23 cellular contexts compared by ENCODE assay signal in the genomic region with DNA sequence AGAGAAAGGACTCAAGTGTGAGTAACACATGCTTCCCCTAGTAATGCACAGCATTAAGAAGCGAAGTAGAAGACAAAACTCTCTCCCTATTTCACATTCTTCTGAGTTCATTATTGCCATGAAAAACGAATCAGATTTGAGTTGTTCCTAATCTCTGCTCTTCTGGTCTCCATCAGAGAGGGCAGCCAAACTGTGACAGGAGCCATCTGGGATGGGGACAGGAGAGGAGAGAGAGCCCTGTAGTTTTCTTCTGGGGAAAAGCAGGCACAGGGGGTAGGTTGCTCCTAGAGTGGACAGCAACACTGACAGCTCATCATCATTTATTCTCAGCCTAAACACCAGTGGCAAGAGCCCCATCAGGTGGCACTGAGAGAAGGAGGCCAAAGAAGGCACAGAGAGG. TPM values are rescaled to one million over a fixed set of nuclear protein-coding genes. Genes with fewer than 3 reads are reported as not detected.
A peak's percentile ranks its signal among the peaks of the same experiment; 100 is the strongest.
DNase-seq lines count a peak whose midpoint lies in the region; ATAC-seq and TF ChIP-seq lines count a peak whose summit lies in the region.
"Had no signal": no experiment of that assay in that cellular context is flagged by ENCODE, and none has a peak within 500 bp of the region (broad histone marks: within the 10 kb centered on the region; RNA-seq: fewer than 3 reads in every experiment).

No MANE protein-coding gene starts in this region.

- intact Hi-C loops in heart right ventricle (cut with DNase I): no loop called here
- intact Hi-C loops in activated CD4-positive, alpha-beta memory T cell treated with anti-CD3 and anti-CD28 coated beads for 36 hours (cut with micrococcal nuclease): no loop called here

- no peak overlapping the region for H3K4me2 ChIP-seq in neural progenitor cell
- H3K4me2 ChIP-seq: KMS-11 had no signal

- H4K20me1 ChIP-seq in neural progenitor cell (ENCODE audit: low read depth): no peaks in the 10 kb centered on the region

- no peak for DNase-seq in heart right ventricle
- DNase-seq in neural progenitor cell (ENCODE audit: low spot score): no peak
- no peak for DNase-seq in activated CD4-positive, alpha-beta memory T cell treated with anti-CD3 and anti-CD28 coated beads for 36 hours
- DNase-seq in foreskin keratinocyte: no peak
- DNase-seq in activated effector memory CD4-positive, alpha-beta T cell treated with anti-CD3 and anti-CD28 coated beads, Interleukin-2, amount 50 U/mL, for 16 hours: no peak
- DNase-seq in epidermal melanocyte (ENCODE audit: insufficient read length, low spot score): no peak
- DNase-seq: activated CD4-positive, CD25-positive, alpha-beta regulatory T cell; activated CD8-positive, alpha-beta T cell treated with anti-CD3 and anti-CD28 coated beads for 36 hours; activated naive CD4-positive, alpha-beta T cell treated with anti-CD3 and anti-CD28 coated beads, Interleukin-2, amount 50 U/mL, for 16 hours; anterior cingulate cortex; DMS79 treated with DMSO at 0.1 percent for 48 hours; effector memory CD4-positive, alpha-beta T cell; glutamatergic neuron; MV-4-11; NCI-H1694 treated with DMSO at 0.1 percent for 48 hours; NCI-H774; T-helper 2 cell had no signal

- no peaks in the 10 kb centered on the region for H3K36me3 ChIP-seq in heart right ventricle
- H3K36me3 ChIP-seq in neural progenitor cell: no peaks in the 10 kb centered on the region
- H3K36me3 ChIP-seq: HAP-1, SJSA1 had no signal

- H3F3A ChIP-seq in neural progenitor cell (ENCODE audit: low read depth): no peaks in the 10 kb centered on the region

- no peaks in the 10 kb centered on the region for H3K27me3 Mint-ChIP-seq in neural progenitor cell (ENCODE audit: insufficient read depth, low read depth)
- H3K27me3 Mint-ChIP-seq in activated CD4-positive, alpha-beta memory T cell treated with anti-CD3 and anti-CD28 coated beads for 36 hours: no peaks in the 10 kb centered on the region
- H3K27me3 Mint-ChIP-seq: activated CD8-positive, alpha-beta T cell treated with anti-CD3 and anti-CD28 coated beads for 36 hours had no signal

- no peak overlapping the region for H3K4me3 Mint-ChIP-seq in neural progenitor cell
- H3K4me3 Mint-ChIP-seq in activated CD4-positive, alpha-beta memory T cell treated with anti-CD3 and anti-CD28 coated beads for 36 hours: no peak overlapping the region
- H3K4me3 Mint-ChIP-seq: activated CD8-positive, alpha-beta T cell treated with anti-CD3 and anti-CD28 coated beads for 36 hours; stimulated activated effector memory CD8-positive, alpha-beta T cell treated with anti-CD3 and anti-CD28 coated beads, Interleukin-12 subunit alpha, Interleukin-12 subunit beta, amount 100 ng/mL, for 72 hours had no signal

- no peak overlapping the region for H3K9ac ChIP-seq in neural progenitor cell
- H3K9ac ChIP-seq: KMS-11 had no signal

- POLR2A ChIA-PET in activated CD4-positive, alpha-beta memory T cell treated with anti-CD3 and anti-CD28 coated beads for 36 hours (lab: Charles Lee): no interaction called here

- H3K4me3 ChIP-seq in heart right ventricle: no peak overlapping the region
- H3K4me3 ChIP-seq in neural progenitor cell: no peak overlapping the region
- H3K4me3 ChIP-seq: HAP-1, SJSA1 had no signal

- no peaks in the 10 kb centered on the region for H3K79me2 ChIP-seq in neural progenitor cell (ENCODE audit: low read depth)

- CTCF ChIA-PET in activated CD4-positive, alpha-beta memory T cell treated with anti-CD3 and anti-CD28 coated beads for 36 hours (lab: Charles Lee): no interaction called here

- no peaks in the 10 kb centered on the region for H3K4me1 Mint-ChIP-seq in neural progenitor cell
- no peaks in the 10 kb centered on the region for H3K4me1 Mint-ChIP-seq in activated CD4-positive, alpha-beta memory T cell treated with anti-CD3 and anti-CD28 coated beads for 36 hours (ENCODE audit: low read depth)
- H3K4me1 Mint-ChIP-seq: stimulated activated effector memory CD8-positive, alpha-beta T cell treated with anti-CD3 and anti-CD28 coated beads, Interleukin-12 subunit alpha, Interleukin-12 subunit beta, amount 100 ng/mL, for 72 hours had no signal

- H3K36me3 Mint-ChIP-seq in neural progenitor cell: no peaks in the 10 kb centered on the region
- no peaks in the 10 kb centered on the region for H3K36me3 Mint-ChIP-seq in activated CD4-positive, alpha-beta memory T cell treated with anti-CD3 and anti-CD28 coated beads for 36 hours
- H3K36me3 Mint-ChIP-seq: stimulated activated effector memory CD8-positive, alpha-beta T cell treated with anti-CD3 and anti-CD28 coated beads, Interleukin-12 subunit alpha, Interleukin-12 subunit beta, amount 100 ng/mL, for 72 hours had no signal

- H3K27ac ChIP-seq in heart right ventricle (peak overlapping the region in 8 of 10 donors; percentile 19 to 79 (median 62)), neural progenitor cell (no peak overlapping the region), foreskin keratinocyte (no peak overlapping the region)
- H3K27ac ChIP-seq: KMS-11, SJSA1 had no signal

- H3K27me3 ChIP-seq in heart right ventricle (no peaks in the 10 kb centered on the region), neural progenitor cell (no peaks in the 10 kb centered on the region), foreskin keratinocyte (no peaks in the 10 kb centered on the region)
- H3K27me3 ChIP-seq: SJSA1 had no signal

- no peak for TF ChIP-seq CTCF in heart right ventricle (IDR thresholded peaks at IDR 0.05)
- no peak for TF ChIP-seq CTCF in neural progenitor cell (IDR thresholded peaks at IDR 0.05)
- TF ChIP-seq CTCF in foreskin keratinocyte (conservative IDR thresholded peaks at IDR 0.05): no peak

- H3K9me3 ChIP-seq in heart right ventricle (no peaks in the 10 kb centered on the region), neural progenitor cell (ENCODE audit: low read depth) (no peaks in the 10 kb centered on the region)
- H3K9me3 ChIP-seq: HAP-1, SJSA1 had no signal

- no peak overlapping the region for H2AFZ ChIP-seq in neural progenitor cell (replicated peaks)

- H3K9me3 Mint-ChIP-seq in neural progenitor cell: no peaks in the 10 kb centered on the region
- H3K9me3 Mint-ChIP-seq in activated CD4-positive, alpha-beta memory T cell treated with anti-CD3 and anti-CD28 coated beads for 36 hours: no peaks in the 10 kb centered on the region
- H3K9me3 Mint-ChIP-seq: activated CD8-positive, alpha-beta T cell treated with anti-CD3 and anti-CD28 coated beads for 36 hours; stimulated activated effector memory CD8-positive, alpha-beta T cell treated with anti-CD3 and anti-CD28 coated beads, Interleukin-12 subunit alpha, Interleukin-12 subunit beta, amount 100 ng/mL, for 72 hours had no signal

- ATAC-seq in SK-N-SH treated with all-trans-retinoic acid at 6 μM for 48 hours (peak; percentile 50), heart right ventricle (peak; percentile 23 to 65 (median 40)), foreskin keratinocyte (no peak)
- ATAC-seq: activated CD8-positive, alpha-beta T cell treated with anti-CD3 and anti-CD28 coated beads for 36 hours; sciatic nerve; stimulated activated effector memory CD8-positive, alpha-beta T cell treated with anti-CD3 and anti-CD28 coated beads, Interleukin-12 subunit alpha, Interleukin-12 subunit beta, amount 100 ng/mL, for 72 hours had no signal

- peaks cover 8 to 90% (median 63%) of the 10 kb centered on the region in 9 donors for H3K4me1 ChIP-seq in heart right ventricle
- no peaks in the 10 kb centered on the region for H3K4me1 ChIP-seq in neural progenitor cell
- peaks cover 3% of the 10 kb centered on the region for H3K4me1 ChIP-seq in foreskin keratinocyte
- H3K4me1 ChIP-seq: HAP-1 had no signal

- peak overlapping the region; percentile 51 for H3K27ac Mint-ChIP-seq in neural progenitor cell
- H3K27ac Mint-ChIP-seq in activated CD4-positive, alpha-beta memory T cell treated with anti-CD3 and anti-CD28 coated beads for 36 hours: no peak overlapping the region
- H3K27ac Mint-ChIP-seq: activated CD8-positive, alpha-beta T cell treated with anti-CD3 and anti-CD28 coated beads for 36 hours; stimulated activated effector memory CD8-positive, alpha-beta T cell treated with anti-CD3 and anti-CD28 coated beads, Interleukin-12 subunit alpha, Interleukin-12 subunit beta, amount 100 ng/mL, for 72 hours had no signal

- 30 to 33% methylated on average over 2 of the region's 2 CpGs for WGBS in heart right ventricle, 2 donors

TF ChIP-seq in SK-N-SH treated with all-trans-retinoic acid at 6 μM for 48 hours, 23 proteins besides CTCF, POLR2A, EP300 and RAD21:
- peak; percentile 19; the same call in 1 of the 2 replicates for TF ChIP-seq SNAI2 (CRISPR knock-in tag; IDR thresholded peaks at IDR 0.05)
- no peak for TF ChIP-seq GLIS3 (CRISPR knock-in tag; IDR thresholded peaks at IDR 0.05)
- 0 out of 2 replicates have a peak, but pooled peaks have one; percentile 23 for TF ChIP-seq ESRRG (CRISPR knock-in tag; IDR thresholded peaks at IDR 0.05)
- peak; percentile 53 for TF ChIP-seq TCF4 (CRISPR knock-in tag; IDR thresholded peaks at IDR 0.05; ENCODE audit: borderline replicate concordance)

RNA-seq across cellular contexts. Expression of a gene that starts 33.3 kb away (rescaled TPM):
- total RNA-seq in heart right ventricle (1,000 to 10,000 TPM in 7 of 10 donors, 100 to 1,000 TPM in 3; 791 to 1,497 (median 1,148) TPM), neural progenitor cell (ENCODE audit: low replicate concordance) (6.5 and 9.6 TPM in 2 replicates), foreskin keratinocyte (19.9 and 20.4 TPM in 2 replicates)
- polyA plus RNA-seq in heart right ventricle (10 to 100 TPM; 11.1 to 46.1 TPM), foreskin keratinocyte (0.64 and 0.96 TPM in 2 replicates)
- total RNA-seq in activated CD4-positive, alpha-beta memory T cell treated with anti-CD3 and anti-CD28 coated beads for 36 hours: under 1 TPM; 0.12 to 0.19 TPM

Comparison
In these comparisons a context has a peak if more than half of its experiments do, and no peak if none do; other contexts are left out.
1. H3K27ac ChIP-seq: peak in heart right ventricle (8 of 10); none in neural progenitor cell (single experiment) and foreskin keratinocyte (single experiment).
2. RNA of a gene that starts 33.3 kb away (total RNA-seq): 791 to 1,497 TPM in heart right ventricle; 19.9 to 20.4 TPM in foreskin keratinocyte, 6.5 to 9.6 TPM in neural progenitor cell and 0.12 to 0.19 TPM in activated CD4-positive, alpha-beta memory T cell treated with anti-CD3 and anti-CD28 coated beads for 36 hours; every median in the first group is over 10 times any median in the second.